ENCODE assay signal across 14 cellular contexts in genomic region chr19:4654437-4655361, GRCh38. TPM values are rescaled to one million over a fixed set of nuclear protein-coding genes. Genes with fewer than 3 reads are reported as not detected.
A peak's percentile ranks its signal among the peaks of the same experiment; 100 is the strongest.
DNase-seq lines count a peak whose midpoint lies in the region; ATAC-seq, FAIRE-seq and TF ChIP-seq lines count a peak whose summit lies in the region.
"Had no signal": no experiment of that assay in that cellular context is flagged by ENCODE, and none has a peak within 500 bp of the region (broad histone marks: within the 10 kb centered on the region; RNA-seq: fewer than 3 reads in every experiment).

No MANE protein-coding gene starts in this region.

- no peak for TF ChIP-seq CTCF in endothelial cell of umbilical vein (IDR thresholded peaks at IDR 0.05; ENCODE audit: extremely low read depth in 1 of 2, insufficient read depth in 1 of 2, low read depth in 1 of 2, low read length in 2 of 2)
- TF ChIP-seq CTCF in spleen (IDR thresholded peaks at IDR 0.05 in 8 of 11, conservative IDR thresholded peaks at IDR 0.05 in 3 of 11): no peak
- no peak for TF ChIP-seq CTCF in body of pancreas (IDR thresholded peaks at IDR 0.05)

- no peak overlapping the region for H4K91ac ChIP-seq in trophoblast cell (ENCODE audit: low read depth, low read length)

- H3K23ac ChIP-seq in trophoblast cell (ENCODE audit: low read length): no peak overlapping the region

- peaks cover 67% of the 10 kb centered on the region for H3K36me3 Mint-ChIP-seq in activated T-cell treated with anti-CD3 and anti-CD28 coated beads, Interleukin-2, amount 50 U/mL, for 24 hours (ENCODE audit: low read depth)

- H3K18ac ChIP-seq in trophoblast cell (ENCODE audit: low read length): no peak overlapping the region

- H3K9me3 Mint-ChIP-seq in activated T-cell treated with anti-CD3 and anti-CD28 coated beads, Interleukin-2, amount 50 U/mL, for 24 hours: no peaks in the 10 kb centered on the region
- H3K9me3 Mint-ChIP-seq: activated CD4-positive, alpha-beta T cell treated with anti-CD3 and anti-CD28 coated beads, Interleukin-2, amount 10 ng/mL, durations not matched to agents 24 days and 14 days had no signal

- H3K9me3 ChIP-seq in endothelial cell of umbilical vein (replicated peaks; ENCODE audit: control insufficient read depth, insufficient read depth, low read length) (no peaks in the 10 kb centered on the region), spleen (peaks cover 0 to 5% (median 0%) of the 10 kb centered on the region in 8 donors), HAP-1 (no peaks in the 10 kb centered on the region), body of pancreas (no peaks in the 10 kb centered on the region), trophoblast cell (ENCODE audit: insufficient read depth, low read depth, low read length) (peaks cover 10% of the 10 kb centered on the region)
- H3K9me3 ChIP-seq: vagina had no signal

- intact Hi-C loops in endothelial cell of umbilical vein (cut with micrococcal nuclease) (no loop called here), spleen (cut with DNase I; ENCODE audit: low total_unique reads) (no loop called here), body of pancreas (cut with DNase I) (no loop called here)

- peaks cover 5 to 31% of the 10 kb centered on the region in 2 experiments for H3K36me3 ChIP-seq in endothelial cell of umbilical vein (ENCODE audit: control insufficient read depth in 2 of 2, extremely low read depth in 1 of 2, insufficient read depth in 2 of 2, low read length in 2 of 2)
- H3K36me3 ChIP-seq in spleen: peaks cover 0 to 94% (median 62%) of the 10 kb centered on the region in 6 donors
- H3K36me3 ChIP-seq in HAP-1 (replicated peaks): peaks cover 41% of the 10 kb centered on the region
- peaks cover 16 to 23% of the 10 kb centered on the region in 2 donors for H3K36me3 ChIP-seq in body of pancreas (replicated peaks in 1 of 2; ENCODE audit: insufficient read depth in 1 of 2, low read depth in 2 of 2)
- H3K36me3 ChIP-seq in trophoblast cell (ENCODE audit: control insufficient read depth in 1 of 2, insufficient read depth in 2 of 2, low read length in 2 of 2): peaks cover 53 to 60% of the 10 kb centered on the region in 2 experiments

- H2AFZ ChIP-seq in endothelial cell of umbilical vein (ENCODE audit: low read depth, low read length) (no peak overlapping the region), trophoblast cell (ENCODE audit: insufficient read depth, low read length, poor library complexity) (no peak overlapping the region)

- no peak overlapping the region for H3K14ac ChIP-seq in trophoblast cell (ENCODE audit: low read length)

- no peaks in the 10 kb centered on the region for H3K27me3 Mint-ChIP-seq in activated T-cell treated with anti-CD3 and anti-CD28 coated beads, Interleukin-2, amount 50 U/mL, for 24 hours
- H3K27me3 Mint-ChIP-seq: activated CD4-positive, alpha-beta T cell treated with anti-CD3 and anti-CD28 coated beads, Interleukin-2, amount 10 ng/mL, durations not matched to agents 24 days and 14 days had no signal

- H2BK12ac ChIP-seq in trophoblast cell (ENCODE audit: low read length): no peak overlapping the region

- H4K8ac ChIP-seq in trophoblast cell (ENCODE audit: low read depth, low read length): no peak overlapping the region

- peaks cover 8% of the 10 kb centered on the region for H3K79me2 ChIP-seq in endothelial cell of umbilical vein (ENCODE audit: control insufficient read depth, insufficient read depth, low read length)
- no peaks in the 10 kb centered on the region for H3K79me2 ChIP-seq in trophoblast cell (ENCODE audit: control insufficient read depth, insufficient read depth, low read length, poor library complexity)

- no peak overlapping the region for H3K4me3 Mint-ChIP-seq in activated T-cell treated with anti-CD3 and anti-CD28 coated beads, Interleukin-2, amount 50 U/mL, for 24 hours
- H3K4me3 Mint-ChIP-seq: activated CD4-positive, alpha-beta T cell treated with anti-CD3 and anti-CD28 coated beads, Interleukin-2, amount 10 ng/mL, durations not matched to agents 24 days and 14 days had no signal

- no peak overlapping the region for H2BK120ac ChIP-seq in trophoblast cell (ENCODE audit: insufficient read depth, low read length, poor library complexity)

- H3K4me1 ChIP-seq in endothelial cell of umbilical vein (ENCODE audit: control insufficient read depth, extremely low read depth, insufficient read depth, low read length) (peaks cover 5% of the 10 kb centered on the region), spleen (peaks cover 0 to 58% (median 20%) of the 10 kb centered on the region in 6 donors), HAP-1 (no peaks in the 10 kb centered on the region), body of pancreas (no peaks in the 10 kb centered on the region), trophoblast cell (ENCODE audit: control insufficient read depth in 1 of 2, insufficient read depth in 2 of 2, low read length in 2 of 2) (no peaks in the 10 kb centered on the region)
- H3K4me1 ChIP-seq: vagina had no signal

- H3K79me1 ChIP-seq in trophoblast cell (ENCODE audit: low read length): no peaks in the 10 kb centered on the region

- H3K27ac ChIP-seq in endothelial cell of umbilical vein (ENCODE audit: insufficient read depth, low read depth, low read length) (no peak overlapping the region), spleen (peak overlapping the region in 6 of 8 donors; percentile 13 to 58 (median 28)), body of pancreas (no peak overlapping the region), trophoblast cell (ENCODE audit: low read depth, low read length) (no peak overlapping the region)
- H3K27ac ChIP-seq: vagina had no signal

- TF ChIP-seq POLR2A in endothelial cell of umbilical vein (IDR thresholded peaks at IDR 0.05; ENCODE audit: low read depth, low read length): no peak
- TF ChIP-seq POLR2A in spleen (IDR thresholded peaks at IDR 0.05): no peak
- TF ChIP-seq POLR2A in body of pancreas (IDR thresholded peaks at IDR 0.05): no peak

- no peak for ATAC-seq in body of pancreas

- TSS peak; percentile 31 for BruUV-seq in endothelial cell of umbilical vein (replicated peaks; lab: Mats Ljungman, UMichigan)

- no peak overlapping the region for H3K4ac ChIP-seq in trophoblast cell (ENCODE audit: low read depth, low read length)

- DNase-seq in activated T-cell treated with anti-CD3 and anti-CD28 coated beads, Interleukin-2, amount 50 U/mL, for 24 hours: no peak
- DNase-seq in activated T-cell treated with anti-CD3 and anti-CD28 coated beads for 4 hours (no peak), OCI-M1 (lab: John Stamatoyannopoulos, UW) (peak; percentile 60), endothelial cell of umbilical vein (ENCODE audit: low read depth, low spot score) (no peak), spleen (no peak), HAP-1 (ENCODE audit: low spot score in 2 of 2) (no peak), body of pancreas (no peak), trophoblast cell (no peak)
- DNase-seq: ACHN; activated CD4-positive, alpha-beta T cell treated with anti-CD3 and anti-CD28 coated beads, Interleukin-2, amount 10 ng/mL, durations not matched to agents 24 days and 14 days; HCEC 1CT; NCI-H1694 treated with DMSO at 0.1 percent for 48 hours; NCI-H774 had no signal

- H3K27ac Mint-ChIP-seq in activated T-cell treated with anti-CD3 and anti-CD28 coated beads, Interleukin-2, amount 50 U/mL, for 24 hours: peak overlapping the region; percentile 22
- H3K27ac Mint-ChIP-seq: activated CD4-positive, alpha-beta T cell treated with anti-CD3 and anti-CD28 coated beads, Interleukin-2, amount 10 ng/mL, durations not matched to agents 24 days and 14 days had no signal

- H4K20me1 ChIP-seq in endothelial cell of umbilical vein (replicated peaks; ENCODE audit: control insufficient read depth, extremely low read depth, insufficient read depth, low read length): no peaks in the 10 kb centered on the region

- WGBS in spleen, 5 donors: 78 to 86% (median 84%) methylated on average over 27 of the region's 27 CpGs
- WGBS in body of pancreas, 2 donors: 72 to 75% methylated on average over 27 of the region's 27 CpGs
- no CpG with 5 or more reads among the region's 27 CpGs for whole genome bisulfite sequencing in trophoblast cell (ENCODE audit: extremely low coverage, insufficient coverage, insufficient read length)

- no peak overlapping the region for H2AK5ac ChIP-seq in trophoblast cell (ENCODE audit: low read length)

- H3K4me1 Mint-ChIP-seq in activated T-cell treated with anti-CD3 and anti-CD28 coated beads, Interleukin-2, amount 50 U/mL, for 24 hours (ENCODE audit: low read depth): no peaks in the 10 kb centered on the region

- H3K4me2 ChIP-seq in endothelial cell of umbilical vein (ENCODE audit: insufficient read depth, low read length): no peak overlapping the region
- H3K4me2 ChIP-seq in trophoblast cell (ENCODE audit: low read length): no peak overlapping the region

- H3K4me3 ChIP-seq in endothelial cell of umbilical vein (replicated peaks in 1 of 3; ENCODE audit: insufficient read depth in 1 of 3, low read depth in 1 of 3, low read length in 3 of 3) (no peak overlapping the region), spleen (no peak overlapping the region), HAP-1 (no peak overlapping the region), body of pancreas (no peak overlapping the region), trophoblast cell (ENCODE audit: low read depth, low read length) (no peak overlapping the region)
- H3K4me3 ChIP-seq: vagina had no signal

- H4K12ac ChIP-seq in trophoblast cell (ENCODE audit: low read depth, low read length): no peak overlapping the region

- H3K27me3 ChIP-seq in endothelial cell of umbilical vein (ENCODE audit: control insufficient read depth in 2 of 2, insufficient read depth in 2 of 2, low read length in 2 of 2): no peaks in the 10 kb centered on the region
- H3K27me3 ChIP-seq in spleen (replicated peaks in 1 of 7): no peaks in the 10 kb centered on the region
- no peaks in the 10 kb centered on the region for H3K27me3 ChIP-seq in HAP-1 (ENCODE audit: low read depth)
- no peaks in the 10 kb centered on the region for H3K27me3 ChIP-seq in body of pancreas
- H3K27me3 ChIP-seq in trophoblast cell (ENCODE audit: insufficient read depth, low read length): no peaks in the 10 kb centered on the region
- H3K27me3 ChIP-seq: vagina had no signal

- H3K9ac ChIP-seq in endothelial cell of umbilical vein (replicated peaks; ENCODE audit: extremely low read depth, insufficient read depth, low read length): no peak overlapping the region
- H3K9ac ChIP-seq in trophoblast cell (ENCODE audit: low read length): no peak overlapping the region

- FAIRE-seq in endothelial cell of umbilical vein (lab: Jason Lieb, UNC): no peak

- in situ Hi-C loops in HAP-1 (cut with MboI; ENCODE audit: low sequenced_read_pairs): no loop called here

- dilution Hi-C loops in endothelial cell of umbilical vein (cut with MboI; ENCODE audit: extremely low pct_ligation_motif_present, low sequenced_read_pairs): no loop called here

- CTCF ChIA-PET in endothelial cell of umbilical vein (lab: Charles Lee): no interaction called here

- no peak overlapping the region for H2BK5ac ChIP-seq in trophoblast cell (ENCODE audit: low read depth, low read length, poor library complexity)

- POLR2A ChIA-PET in endothelial cell of umbilical vein (lab: Charles Lee): no interaction called here

- no peaks in the 10 kb centered on the region for H3K9me1 ChIP-seq in endothelial cell of umbilical vein (replicated peaks; ENCODE audit: control insufficient read depth, extremely low read depth, insufficient read depth, low read length)

RNA-seq across cellular contexts. Expression of gene TNFAIP8L1, which starts 15.4 kb away (rescaled TPM):
- total RNA-seq in endothelial cell of umbilical vein (53.7 and 56.1 TPM in 2 replicates), spleen (10 to 100 TPM; 21.6 to 39.8 (median 27.5) TPM), body of pancreas (1 to 10 TPM; 3.4 to 5.3 TPM)
- polyA plus RNA-seq in endothelial cell of umbilical vein (40.0 and 44.8 TPM in 2 replicates), spleen (10 to 100 TPM; 12.5 to 36.7 (median 13.8) TPM)
- 33.4 and 37.4 TPM in 2 replicates for polyA plus RNA-seq in endothelial cell of umbilical vein (2011; cell fraction: cytosol; rRNA removed)
- 19.3 and 19.4 TPM in 2 replicates for polyA plus RNA-seq in endothelial cell of umbilical vein (2011; cell fraction: nucleus; rRNA removed)
- polyA plus RNA-seq in endothelial cell of umbilical vein (2012): 21.5 and 29.8 TPM in 2 replicates
- polyA minus RNA-seq in endothelial cell of umbilical vein: 32.6 and 35.4 TPM in 2 replicates
- 1.2 TPM for polyA minus RNA-seq in endothelial cell of umbilical vein (2011; cell fraction: cytosol; rRNA and poly(A)+ RNA removed)
- 15.8 and 24.1 TPM in 2 replicates for polyA minus RNA-seq in endothelial cell of umbilical vein (2011; cell fraction: nucleus; rRNA and poly(A)+ RNA removed)
- polyA plus RNA-seq in trophoblast cell (2013): 6.4 and 7.0 TPM in 2 replicates

RNA-seq across cellular contexts. Expression of gene MYDGF, which starts 15.4 kb away (rescaled TPM):
- total RNA-seq in endothelial cell of umbilical vein: 187 and 191 TPM in 2 replicates
- 337 and 358 TPM in 2 replicates for polyA plus RNA-seq in endothelial cell of umbilical vein
- polyA plus RNA-seq in endothelial cell of umbilical vein (2011; cell fraction: cytosol; rRNA removed): 276 and 354 TPM in 2 replicates
- polyA plus RNA-seq in endothelial cell of umbilical vein (2011; cell fraction: nucleus; rRNA removed): 112 and 113 TPM in 2 replicates
- polyA plus RNA-seq in endothelial cell of umbilical vein (2012): 316 and 352 TPM in 2 replicates
- 78.9 and 81.8 TPM in 2 replicates for polyA minus RNA-seq in endothelial cell of umbilical vein
- polyA minus RNA-seq in endothelial cell of umbilical vein (2011; cell fraction: cytosol; rRNA and poly(A)+ RNA removed): 54.6 TPM
- polyA minus RNA-seq in endothelial cell of umbilical vein (2011; cell fraction: nucleus; rRNA and poly(A)+ RNA removed): 20.1 and 38.7 TPM in 2 replicates
- 100 to 1,000 TPM in 1 of 7 donors, 10 to 100 TPM in 6; 39.7 to 100 (median 66.3) TPM for total RNA-seq in spleen
- polyA plus RNA-seq in spleen: 10 to 100 TPM; 39.0 to 72.5 (median 62.6) TPM
- total RNA-seq in body of pancreas: 10 to 100 TPM; 42.5 to 50.1 TPM
- polyA plus RNA-seq in trophoblast cell (2013): 117 and 124 TPM in 2 replicates

Comparison
In these comparisons a context has a peak if more than half of its experiments do, and no peak if none do; other contexts are left out.
1. H3K27ac ChIP-seq: peak in spleen (6 of 8); none in endothelial cell of umbilical vein (single experiment), body of pancreas (0 of 4) and trophoblast cell (single experiment).